1 cellular context compared by ENCODE assay signal in the genomic region with DNA sequence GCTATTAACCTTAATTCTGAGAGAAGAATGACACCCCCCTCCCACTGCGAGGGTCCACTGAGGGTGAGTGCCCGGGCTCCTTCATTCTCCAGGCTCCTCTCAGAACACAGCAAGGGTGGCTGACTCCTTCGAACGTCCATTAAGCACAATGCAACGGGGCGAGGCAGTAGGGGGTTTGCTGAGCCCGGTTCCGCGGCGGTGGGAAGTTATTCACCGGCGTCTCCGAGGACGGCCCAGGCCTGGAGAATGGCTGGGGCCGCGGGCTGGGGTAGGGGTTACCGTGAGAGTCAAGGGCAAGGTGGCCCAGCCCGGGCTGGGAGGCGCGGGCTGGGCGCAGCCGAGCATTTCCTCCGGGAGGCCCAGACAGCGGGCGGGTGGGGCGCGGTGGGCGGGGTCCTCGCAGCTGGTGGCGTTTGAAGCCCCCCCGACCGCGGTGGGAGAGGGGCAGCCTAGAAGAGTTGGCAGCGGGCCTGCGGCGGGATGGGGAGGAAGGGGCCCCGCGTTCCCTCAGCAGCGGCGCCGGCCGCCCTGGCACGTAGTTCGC.
TF ChIP-seq lines count a peak whose summit lies in the region.

No MANE protein-coding gene starts in this region.

TF ChIP-seq in endothelial cell of umbilical vein, 7 proteins besides CTCF, POLR2A, EP300 and RAD21:
- TF ChIP-seq, protein P1, sequence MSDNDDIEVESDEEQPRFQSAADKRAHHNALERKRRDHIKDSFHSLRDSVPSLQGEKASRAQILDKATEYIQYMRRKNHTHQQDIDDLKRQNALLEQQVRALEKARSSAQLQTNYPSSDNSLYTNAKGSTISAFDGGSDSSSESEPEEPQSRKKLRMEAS (IDR thresholded peaks at IDR 0.05; ENCODE audit: insufficient read depth, insufficient read length), result no peak
- TF ChIP-seq POLR2AphosphoS5 (IDR thresholded peaks at IDR 0.05; ENCODE audit: insufficient read depth, low read depth, low read length) (no peak), EZH2 (IDR thresholded peaks at IDR 0.05; ENCODE audit: borderline replicate concordance, low read depth, low read length, severe bottlenecking) (no peak), MYC (IDR thresholded peaks at IDR 0.05; ENCODE audit: low read depth, low read length) (no peak), GATA2 (IDR thresholded peaks at IDR 0.05; ENCODE audit: insufficient read depth, insufficient read length, low read depth, low read length) (no peak), FOS (IDR thresholded peaks at IDR 0.05; ENCODE audit: borderline replicate concordance, insufficient read depth, low read length) (no peak), JUN (IDR thresholded peaks at IDR 0.05; ENCODE audit: borderline replicate concordance, insufficient read depth, insufficient read length, low read depth) (no peak)
